ENCODE assay signal across 21 cellular contexts in genomic region chr6:134883314-134883713, GRCh38.
DNase-seq lines count a peak whose midpoint lies in the region; TF ChIP-seq lines count a peak whose summit lies in the region.
"Had no signal": no experiment of that assay in that cellular context is flagged by ENCODE, and none has a peak within 500 bp of the region (broad histone marks: within the 10 kb centered on the region; RNA-seq: fewer than 3 reads in every experiment).

No MANE protein-coding gene starts in this region.

- no peaks in the 10 kb centered on the region for H3K79me2 ChIP-seq in MM.1S (ENCODE audit: low read length)
- H3K79me2 ChIP-seq in H9 (ENCODE audit: insufficient read depth, low read length): no peaks in the 10 kb centered on the region

- no peaks in the 10 kb centered on the region for H3K9me2 ChIP-seq in MM.1S (replicated peaks; ENCODE audit: insufficient read depth, low read length)

- H2BK15ac ChIP-seq in H9 (ENCODE audit: low read depth, low read length): no peak overlapping the region

- peaks cover 18% of the 10 kb centered on the region for H3K4me1 ChIP-seq in MM.1S (ENCODE audit: low read length)
- no peaks in the 10 kb centered on the region for H3K4me1 ChIP-seq in H9 (ENCODE audit: insufficient read depth, low read length)
- H3K4me1 ChIP-seq: A549 had no signal

- no peaks in the 10 kb centered on the region for H3K23me2 ChIP-seq in H9 (ENCODE audit: insufficient read length, low read depth, low read length, poor library complexity, severe bottlenecking)

- H4K8ac ChIP-seq in H9 (replicated peaks; ENCODE audit: insufficient read length, low read depth, low read length): no peak overlapping the region

- H3K56ac ChIP-seq in H9 (ENCODE audit: insufficient read length, low read depth, low read length): no peak overlapping the region

- H3T11ph ChIP-seq in H9 (ENCODE audit: low read length): no peak overlapping the region

- H3K4me2 ChIP-seq in MM.1S (ENCODE audit: low read depth, low read length) (no peak overlapping the region), H9 (ENCODE audit: insufficient read depth, insufficient read length, low read length) (no peak overlapping the region)
- H3K4me2 ChIP-seq: BLaER1 treated with 17β-estradiol and CSF1 and Interleukin-3, amounts not matched to agents 10 nM and 100 nM had no signal

- POLR2A ChIA-PET in RWPE1 (lab: Yijun Ruan, JAX; ENCODE audit: low non-redundant PET): no interaction called here

- DNase-seq in MM.1S (no peak), dermis blood vessel endothelial cell (peak; percentile 18), fibroblast of the aortic adventitia (ENCODE audit: low read depth) (peak; percentile 66), Calu3 (no peak), RWPE1 (ENCODE audit: low spot score) (no peak), H9 (no peak), midbrain (lab: John Stamatoyannopoulos, UW) (no peak)
- DNase-seq: 8988T; ACHN; AML-193; BE2C; CD4-positive, alpha-beta T cell; CD8-positive, alpha-beta memory T cell; DMS153; DND-41; GM23248; H7 had no signal

- H2BK5ac ChIP-seq in H9 (ENCODE audit: insufficient read length, low read length): no peak overlapping the region

- H3K14ac ChIP-seq in H9 (ENCODE audit: insufficient read depth, low read length): no peak overlapping the region

- H3K27ac Mint-ChIP-seq in Calu3 (ENCODE audit: unreplicated experiment) (no peak overlapping the region), H9 (no peak overlapping the region; a peak in 1 of 7 replicates)
- H3K27ac Mint-ChIP-seq: CD4-positive, alpha-beta T cell; CD8-positive, alpha-beta memory T cell had no signal

- no TSS peak for BruUV-seq in Calu3 (replicated peaks; lab: Mats Ljungman, UMichigan)

- H2AFZ ChIP-seq in MM.1S (ENCODE audit: low read length) (0 out of 2 replicates have a peak overlapping the region, but pooled peaks have one; percentile 20), H9 (ENCODE audit: low read length) (no peak overlapping the region)

- H3K27me3 Mint-ChIP-seq in Calu3 (ENCODE audit: unreplicated experiment): no peaks in the 10 kb centered on the region
- H3K27me3 Mint-ChIP-seq in H9 (ENCODE audit: low read depth): peaks cover 3% of the 10 kb centered on the region; the same call in 1 of the 2 replicates

- no peak overlapping the region for H3K4ac ChIP-seq in H9 (ENCODE audit: low read depth, low read length)

- H2BK120ac ChIP-seq in H9 (ENCODE audit: low read depth, low read length, poor library complexity, severe bottlenecking): no peak overlapping the region

- H3K27ac ChIP-seq in MM.1S (ENCODE audit: low read length): no peak overlapping the region
- H3K27ac ChIP-seq in RWPE1: no peak overlapping the region
- no peak overlapping the region for H3K27ac ChIP-seq in H9 (ENCODE audit: insufficient read length, low read depth, low read length)
- H3K27ac ChIP-seq: BLaER1 treated with 17β-estradiol and CSF1 and Interleukin-3, amounts not matched to agents 10 nM and 100 nM; GM23248 had no signal

- no peaks in the 10 kb centered on the region for H3K36me3 ChIP-seq in MM.1S (replicated peaks; ENCODE audit: insufficient read depth, low read length)
- H3K36me3 ChIP-seq: BE2C; BLaER1 treated with 17β-estradiol and CSF1 and Interleukin-3, amounts not matched to agents 10 nM and 100 nM had no signal

- H2AK5ac ChIP-seq in H9 (ENCODE audit: insufficient read length, low read length): no peak overlapping the region

- H3K23ac ChIP-seq in H9 (ENCODE audit: insufficient read length, low read depth, low read length): no peak overlapping the region

- H3K4me3 Mint-ChIP-seq in Calu3 (ENCODE audit: low read depth, unreplicated experiment) (no peak overlapping the region), H9 (no peak overlapping the region)
- H3K4me3 Mint-ChIP-seq: CD14-positive monocyte; CD4-positive, alpha-beta T cell; CD8-positive, alpha-beta memory T cell had no signal

- TF ChIP-seq CTCF in MM.1S (IDR thresholded peaks at IDR 0.05; ENCODE audit: low read length) (no peak), fibroblast of the aortic adventitia (IDR thresholded peaks at IDR 0.05; ENCODE audit: insufficient read depth, low read length) (no peak), Calu3 (IDR thresholded peaks at IDR 0.05; ENCODE audit: unreplicated experiment) (no peak), RWPE1 (conservative IDR thresholded peaks at IDR 0.05; ENCODE audit: low read depth) (no peak), H9 (conservative IDR thresholded peaks at IDR 0.05) (no peak)

- H3K9me3 ChIP-seq in MM.1S (replicated peaks; ENCODE audit: insufficient read depth, low read length): no peaks in the 10 kb centered on the region
- H3K9me3 ChIP-seq in H9 (ENCODE audit: control insufficient read depth, low read depth, low read length): no peaks in the 10 kb centered on the region
- H3K9me3 ChIP-seq: A549, BE2C had no signal

- no peaks in the 10 kb centered on the region for H3K4me1 Mint-ChIP-seq in Calu3 (ENCODE audit: low read depth, unreplicated experiment)
- no peaks in the 10 kb centered on the region for H3K4me1 Mint-ChIP-seq in H9
- H3K4me1 Mint-ChIP-seq: CD8-positive, alpha-beta memory T cell had no signal

- H2BK20ac ChIP-seq in H9 (ENCODE audit: low read depth, low read length, poor library complexity, severe bottlenecking): no peak overlapping the region

- H3K9me3 Mint-ChIP-seq in Calu3 (ENCODE audit: low read depth, unreplicated experiment) (no peaks in the 10 kb centered on the region), H9 (no peaks in the 10 kb centered on the region)
- H3K9me3 Mint-ChIP-seq: CD4-positive, alpha-beta T cell; CD8-positive, alpha-beta memory T cell had no signal

- CTCF ChIA-PET in Calu3 (lab: Charles Lee): interaction anchor here (1.3 to 1.6 kb wide), 2 partner anchors 57 to 760 kb away, joined by 5 to 7 read pairs; no protein-coding TSS in a partner anchor
- CTCF ChIA-PET in RWPE1 (lab: Yijun Ruan, JAX): interaction anchor here (0.7 to 2.0 kb wide), 8 partner anchors 26 to 760 kb away, joined by 3 to 23 read pairs (median 6); no protein-coding TSS in a partner anchor

- H3K36me3 Mint-ChIP-seq in Calu3 (ENCODE audit: insufficient read depth, unreplicated experiment) (no peaks in the 10 kb centered on the region), H9 (ENCODE audit: insufficient read depth in 1 of 3, low read depth in 3 of 3) (no peaks in the 10 kb centered on the region)
- H3K36me3 Mint-ChIP-seq: CD14-positive monocyte; CD8-positive, alpha-beta memory T cell had no signal

- intact Hi-C loops in Calu3 (cut with micrococcal nuclease; ENCODE audit: unreplicated experiment): loop anchor here (5.0 kb wide), 2 partner anchors 711 to 726 kb away; no protein-coding TSS in a partner anchor

- no peak overlapping the region for H3K4me3 ChIP-seq in MM.1S (ENCODE audit: low read length)
- H3K4me3 ChIP-seq in fibroblast of the aortic adventitia (ENCODE audit: low read depth, low read length): no peak overlapping the region
- H3K4me3 ChIP-seq: A549; BLaER1 treated with 17β-estradiol and CSF1 and Interleukin-3, amounts not matched to agents 10 nM and 100 nM; GM12878; GM23248 had no signal

- no peak overlapping the region for H4K91ac ChIP-seq in H9 (ENCODE audit: insufficient read length, low read depth, low read length)

- no peaks in the 10 kb centered on the region for H3K79me1 ChIP-seq in H9 (ENCODE audit: insufficient read depth, low read depth, low read length, poor library complexity, severe bottlenecking)

- no peak overlapping the region for H2BK12ac ChIP-seq in H9 (ENCODE audit: insufficient read length, low read depth, low read length)

- WGBS in H9 (ENCODE audit: extremely low coverage, insufficient read length, low lambda C conversion rate): no CpG with 5 or more reads among the region's 1 CpG

- no peaks in the 10 kb centered on the region for H3F3A ChIP-seq in MM.1S (ENCODE audit: insufficient read depth, low read length)

- no peaks in the 10 kb centered on the region for H4K20me1 ChIP-seq in MM.1S (ENCODE audit: insufficient read depth, low read length)
- no peaks in the 10 kb centered on the region for H4K20me1 ChIP-seq in H9 (ENCODE audit: control insufficient read depth, insufficient read depth, insufficient read length)
- H4K20me1 ChIP-seq: BLaER1 treated with 17β-estradiol and CSF1 and Interleukin-3, amounts not matched to agents 10 nM and 100 nM had no signal

- H3K27me3 ChIP-seq in MM.1S (replicated peaks; ENCODE audit: insufficient read depth, low read length): no peaks in the 10 kb centered on the region
- no peaks in the 10 kb centered on the region for H3K27me3 ChIP-seq in H9 (ENCODE audit: insufficient read depth, low read length)
- H3K27me3 ChIP-seq: BE2C; BLaER1 treated with 17β-estradiol and CSF1 and Interleukin-3, amounts not matched to agents 10 nM and 100 nM had no signal

- no peak overlapping the region for H4K5ac ChIP-seq in H9 (ENCODE audit: insufficient read length, low read depth, low read length)

- no peak overlapping the region for H3K9ac ChIP-seq in MM.1S (ENCODE audit: low read length)
- H3K9ac ChIP-seq in H9 (ENCODE audit: extremely low read depth, insufficient read length, low read length): no peak overlapping the region
- H3K9ac ChIP-seq: BLaER1 treated with 17β-estradiol and CSF1 and Interleukin-3, amounts not matched to agents 10 nM and 100 nM; GM23248 had no signal

- no peak overlapping the region for H3K18ac ChIP-seq in H9 (ENCODE audit: insufficient read length, low read depth, low read length)

Comparison
In these comparisons a context has a peak if more than half of its experiments do, and no peak if none do; other contexts are left out.
1. DNase-seq: peak in dermis blood vessel endothelial cell (single experiment) and fibroblast of the aortic adventitia (single experiment); none in MM.1S (single experiment), Calu3 (single experiment), RWPE1 (single experiment), H9 (single experiment) and midbrain (single experiment).